In the genomic region with DNA sequence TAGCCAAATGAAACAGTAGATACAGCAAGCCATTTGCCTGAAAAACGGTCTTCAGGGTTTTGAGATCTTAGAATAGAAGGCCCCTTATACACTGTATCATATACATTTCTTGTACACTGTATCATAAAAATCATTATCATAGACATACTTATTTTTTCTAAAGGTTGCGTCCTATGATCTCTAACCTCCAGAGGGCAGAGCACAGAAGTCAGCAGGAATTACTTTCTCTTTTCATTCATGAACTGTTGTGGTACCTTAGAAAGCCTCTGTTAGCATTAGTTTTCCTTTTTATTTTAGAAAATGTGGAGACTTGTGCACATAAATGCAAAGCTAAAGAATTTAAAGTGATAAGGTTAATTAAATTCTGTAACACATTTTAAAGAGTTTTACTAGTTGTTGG, we compare ENCODE assay signal across 12 cellular contexts.
DNase-seq lines count a peak whose midpoint lies in the region; ATAC-seq and TF ChIP-seq lines count a peak whose summit lies in the region.
"Had no signal": no experiment of that assay in that cellular context is flagged by ENCODE, and none has a peak within 500 bp of the region (broad histone marks: within the 10 kb centered on the region; RNA-seq: fewer than 3 reads in every experiment).

No MANE protein-coding gene starts in this region.

- peak; percentile 42 for TF ChIP-seq CTCF in GM13977 (IDR thresholded peaks at IDR 0.05; ENCODE audit: extremely low read depth, insufficient read depth, missing control alignments)
- peak; percentile 14 for TF ChIP-seq CTCF in glutamatergic neuron (IDR thresholded peaks at IDR 0.05; ENCODE audit: partially characterized antibody, unreplicated experiment)

- in situ Hi-C loops in GM13977 (cut with MboI; ENCODE audit: low pct_unique_long_range_greater_than_20kb, low sequenced_read_pairs, unreplicated experiment), result no loop called here

- H3K27ac Mint-ChIP-seq in glutamatergic neuron (ENCODE audit: unreplicated experiment), result no peak overlapping the region
- H3K27ac Mint-ChIP-seq in activated naive CD4-positive, alpha-beta T cell treated with anti-CD3 and anti-CD28 coated beads for 36 hours, result no peak overlapping the region
- H3K27ac Mint-ChIP-seq: activated CD4-positive, alpha-beta T cell treated with anti-CD3 and anti-CD28 coated beads, Interleukin-2, amount 10 ng/mL, durations not matched to agents 24 days and 14 days; memory B cell had no signal

- CTCF ChIA-PET in activated naive CD4-positive, alpha-beta T cell treated with anti-CD3 and anti-CD28 coated beads for 36 hours (lab: Charles Lee), result interaction anchor here (3.0 kb wide), 1 partner anchor 11 kb away, joined by 7 read pairs; no protein-coding TSS in a partner anchor

- ATAC-seq in GM21528 (IDR thresholded peaks at IDR 0.05; ENCODE audit: low FRiP score, unreplicated experiment), result peak; percentile 58

- no peaks in the 10 kb centered on the region for H3K36me3 Mint-ChIP-seq in glutamatergic neuron (ENCODE audit: unreplicated experiment)
- peaks cover 51% of the 10 kb centered on the region for H3K36me3 Mint-ChIP-seq in activated naive CD4-positive, alpha-beta T cell treated with anti-CD3 and anti-CD28 coated beads for 36 hours (ENCODE audit: low read depth)

- intact Hi-C loops in activated naive CD4-positive, alpha-beta T cell treated with anti-CD3 and anti-CD28 coated beads for 36 hours (cut with micrococcal nuclease), result no loop called here

- H3K9me3 Mint-ChIP-seq in glutamatergic neuron (ENCODE audit: unreplicated experiment), result no peaks in the 10 kb centered on the region
- H3K9me3 Mint-ChIP-seq in activated naive CD4-positive, alpha-beta T cell treated with anti-CD3 and anti-CD28 coated beads for 36 hours, result no peaks in the 10 kb centered on the region
- H3K9me3 Mint-ChIP-seq: activated CD4-positive, alpha-beta T cell treated with anti-CD3 and anti-CD28 coated beads, Interleukin-2, amount 10 ng/mL, durations not matched to agents 24 days and 14 days; memory B cell had no signal

- DNase-seq in GM13977 (ENCODE audit: low spot score) (no peak), LHCN-M2 (ENCODE audit: low read depth) (peak; percentile 46), glutamatergic neuron (no peak), amygdala (lab: John Stamatoyannopoulos, UW) (no peak), iPS-NIHi11 (ENCODE audit: low spot score) (no peak), SHP77 (lab: John Stamatoyannopoulos, UW) (no peak)
- DNase-seq in activated naive CD4-positive, alpha-beta T cell treated with anti-CD3 and anti-CD28 coated beads for 36 hours, result no peak
- DNase-seq: activated CD4-positive, alpha-beta T cell treated with anti-CD3 and anti-CD28 coated beads, Interleukin-2, amount 10 ng/mL, durations not matched to agents 24 days and 14 days; dorsolateral prefrontal cortex; NCI-H1417 treated with DMSO at 0.1 percent for 48 hours had no signal

- H3K27me3 Mint-ChIP-seq in glutamatergic neuron (ENCODE audit: unreplicated experiment), result peaks cover 2% of the 10 kb centered on the region
- H3K27me3 Mint-ChIP-seq in activated naive CD4-positive, alpha-beta T cell treated with anti-CD3 and anti-CD28 coated beads for 36 hours (ENCODE audit: low read depth), result no peaks in the 10 kb centered on the region
- H3K27me3 Mint-ChIP-seq: activated CD4-positive, alpha-beta T cell treated with anti-CD3 and anti-CD28 coated beads, Interleukin-2, amount 10 ng/mL, durations not matched to agents 24 days and 14 days; memory B cell had no signal

- H3K4me3 Mint-ChIP-seq in glutamatergic neuron (ENCODE audit: unreplicated experiment), result no peak overlapping the region
- no peak overlapping the region for H3K4me3 Mint-ChIP-seq in activated naive CD4-positive, alpha-beta T cell treated with anti-CD3 and anti-CD28 coated beads for 36 hours
- H3K4me3 Mint-ChIP-seq: activated CD4-positive, alpha-beta T cell treated with anti-CD3 and anti-CD28 coated beads, Interleukin-2, amount 10 ng/mL, durations not matched to agents 24 days and 14 days; memory B cell had no signal

- peaks cover 2% of the 10 kb centered on the region for H3K4me1 Mint-ChIP-seq in glutamatergic neuron (ENCODE audit: low read depth, unreplicated experiment)
- H3K4me1 Mint-ChIP-seq in activated naive CD4-positive, alpha-beta T cell treated with anti-CD3 and anti-CD28 coated beads for 36 hours (ENCODE audit: low read depth), result peaks cover 23% of the 10 kb centered on the region
- H3K4me1 Mint-ChIP-seq: memory B cell had no signal
